2 cellular contexts compared by ENCODE assay signal in the genomic region with DNA sequence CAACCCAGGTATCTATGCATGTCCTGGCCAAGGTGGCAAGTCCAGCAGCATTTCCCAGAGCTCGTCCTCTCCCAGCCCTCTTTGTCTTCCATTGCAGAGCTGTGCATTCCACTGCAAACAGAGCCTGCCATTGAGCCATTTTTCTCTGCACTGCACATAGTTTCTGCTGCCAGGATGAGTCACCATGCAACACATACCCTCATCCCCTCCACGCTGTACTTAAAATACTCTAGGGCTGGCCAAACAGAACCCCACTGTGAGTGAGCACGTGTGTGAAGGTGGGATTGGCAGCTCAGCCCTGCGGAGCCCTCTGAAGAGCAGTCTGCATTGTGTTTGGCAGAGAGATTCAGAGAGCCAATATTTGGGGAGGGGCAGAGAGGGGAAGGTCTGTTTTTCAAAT.
A peak's percentile ranks its signal among the peaks of the same experiment; 100 is the strongest.
TF ChIP-seq lines count a peak whose summit lies in the region.

No MANE protein-coding gene starts in this region.

TF ChIP-seq in IMR-90, 13 proteins besides CTCF, POLR2A, EP300 and RAD21 (continued from another document):
- TF ChIP-seq, protein P1, sequence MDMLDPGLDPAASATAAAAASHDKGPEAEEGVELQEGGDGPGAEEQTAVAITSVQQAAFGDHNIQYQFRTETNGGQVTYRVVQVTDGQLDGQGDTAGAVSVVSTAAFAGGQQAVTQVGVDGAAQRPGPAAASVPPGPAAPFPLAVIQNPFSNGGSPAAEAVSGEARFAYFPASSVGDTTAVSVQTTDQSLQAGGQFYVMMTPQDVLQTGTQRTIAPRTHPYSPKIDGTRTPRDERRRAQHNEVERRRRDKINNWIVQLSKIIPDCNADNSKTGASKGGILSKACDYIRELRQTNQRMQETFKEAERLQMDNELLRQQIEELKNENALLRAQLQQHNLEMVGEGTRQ (IDR thresholded peaks at IDR 0.05; ENCODE audit: low read depth, low read length): no peak
- TF ChIP-seq MXI1 (IDR thresholded peaks at IDR 0.05; ENCODE audit: borderline replicate concordance, low read depth, low read length): 0 out of 2 replicates have a peak, but pooled peaks have one; percentile 48
- no peak for TF ChIP-seq CHD1 (IDR thresholded peaks at IDR 0.05; ENCODE audit: low read depth, low read length)
- no peak for TF ChIP-seq RCOR1 (IDR thresholded peaks at IDR 0.05; ENCODE audit: insufficient replicate concordance, low read length)
- TF ChIP-seq, protein P2, sequence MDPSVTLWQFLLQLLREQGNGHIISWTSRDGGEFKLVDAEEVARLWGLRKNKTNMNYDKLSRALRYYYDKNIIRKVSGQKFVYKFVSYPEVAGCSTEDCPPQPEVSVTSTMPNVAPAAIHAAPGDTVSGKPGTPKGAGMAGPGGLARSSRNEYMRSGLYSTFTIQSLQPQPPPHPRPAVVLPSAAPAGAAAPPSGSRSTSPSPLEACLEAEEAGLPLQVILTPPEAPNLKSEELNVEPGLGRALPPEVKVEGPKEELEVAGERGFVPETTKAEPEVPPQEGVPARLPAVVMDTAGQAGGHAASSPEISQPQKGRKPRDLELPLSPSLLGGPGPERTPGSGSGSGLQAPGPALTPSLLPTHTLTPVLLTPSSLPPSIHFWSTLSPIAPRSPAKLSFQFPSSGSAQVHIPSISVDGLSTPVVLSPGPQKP (IDR thresholded peaks at IDR 0.05; ENCODE audit: borderline replicate concordance, low read depth, low read length): no peak
- no peak for TF ChIP-seq NFE2L2 (IDR thresholded peaks at IDR 0.05; ENCODE audit: low read depth, low read length)
- peak; percentile 73 for TF ChIP-seq BHLHE40 (IDR thresholded peaks at IDR 0.05; ENCODE audit: low read depth, low read length)

TF ChIP-seq in SK-N-SH treated with all-trans-retinoic acid at 6 μM for 48 hours, 23 proteins besides CTCF, POLR2A, EP300 and RAD21 (continued from another document):
- TF ChIP-seq TCF4 (CRISPR knock-in tag; IDR thresholded peaks at IDR 0.05; ENCODE audit: borderline replicate concordance): no peak
- TF ChIP-seq, protein P3, sequence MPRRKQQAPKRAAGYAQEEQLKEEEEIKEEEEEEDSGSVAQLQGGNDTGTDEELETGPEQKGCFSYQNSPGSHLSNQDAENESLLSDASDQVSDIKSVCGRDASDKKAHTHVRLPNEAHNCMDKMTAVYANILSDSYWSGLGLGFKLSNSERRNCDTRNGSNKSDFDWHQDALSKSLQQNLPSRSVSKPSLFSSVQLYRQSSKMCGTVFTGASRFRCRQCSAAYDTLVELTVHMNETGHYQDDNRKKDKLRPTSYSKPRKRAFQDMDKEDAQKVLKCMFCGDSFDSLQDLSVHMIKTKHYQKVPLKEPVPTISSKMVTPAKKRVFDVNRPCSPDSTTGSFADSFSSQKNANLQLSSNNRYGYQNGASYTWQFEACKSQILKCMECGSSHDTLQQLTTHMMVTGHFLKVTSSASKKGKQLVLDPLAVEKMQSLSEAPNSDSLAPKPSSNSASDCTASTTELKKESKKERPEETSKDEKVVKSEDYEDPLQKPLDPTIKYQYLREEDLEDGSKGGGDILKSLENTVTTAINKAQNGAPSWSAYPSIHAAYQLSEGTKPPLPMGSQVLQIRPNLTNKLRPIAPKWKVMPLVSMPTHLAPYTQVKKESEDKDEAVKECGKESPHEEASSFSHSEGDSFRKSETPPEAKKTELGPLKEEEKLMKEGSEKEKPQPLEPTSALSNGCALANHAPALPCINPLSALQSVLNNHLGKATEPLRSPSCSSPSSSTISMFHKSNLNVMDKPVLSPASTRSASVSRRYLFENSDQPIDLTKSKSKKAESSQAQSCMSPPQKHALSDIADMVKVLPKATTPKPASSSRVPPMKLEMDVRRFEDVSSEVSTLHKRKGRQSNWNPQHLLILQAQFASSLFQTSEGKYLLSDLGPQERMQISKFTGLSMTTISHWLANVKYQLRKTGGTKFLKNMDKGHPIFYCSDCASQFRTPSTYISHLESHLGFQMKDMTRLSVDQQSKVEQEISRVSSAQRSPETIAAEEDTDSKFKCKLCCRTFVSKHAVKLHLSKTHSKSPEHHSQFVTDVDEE (CRISPR knock-in tag; IDR thresholded peaks at IDR 0.05): no peak
- TF ChIP-seq ZNF8 (CRISPR knock-in tag; IDR thresholded peaks at IDR 0.05): no peak
- TF ChIP-seq CSDC2 (CRISPR knock-in tag; IDR thresholded peaks at IDR 0.05): no peak
- no peak for TF ChIP-seq ZNF70 (CRISPR knock-in tag; IDR thresholded peaks at IDR 0.05)
- no peak for TF ChIP-seq BACH2 (CRISPR knock-in tag; IDR thresholded peaks at IDR 0.05; ENCODE audit: borderline replicate concordance)
- no peak for TF ChIP-seq ISL1 (CRISPR knock-in tag; IDR thresholded peaks at IDR 0.05)
- no peak for TF ChIP-seq ZFP30 (CRISPR knock-in tag; IDR thresholded peaks at IDR 0.05)
- TF ChIP-seq ZFP3 (CRISPR knock-in tag; IDR thresholded peaks at IDR 0.05): no peak
- no peak for TF ChIP-seq GLIS3 (CRISPR knock-in tag; IDR thresholded peaks at IDR 0.05)
- TF ChIP-seq ZC3H10 (CRISPR knock-in tag; IDR thresholded peaks at IDR 0.05): no peak
- TF ChIP-seq ARNTL (CRISPR knock-in tag; IDR thresholded peaks at IDR 0.05; ENCODE audit: borderline replicate concordance, low read depth): no peak
- TF ChIP-seq, protein P4, sequence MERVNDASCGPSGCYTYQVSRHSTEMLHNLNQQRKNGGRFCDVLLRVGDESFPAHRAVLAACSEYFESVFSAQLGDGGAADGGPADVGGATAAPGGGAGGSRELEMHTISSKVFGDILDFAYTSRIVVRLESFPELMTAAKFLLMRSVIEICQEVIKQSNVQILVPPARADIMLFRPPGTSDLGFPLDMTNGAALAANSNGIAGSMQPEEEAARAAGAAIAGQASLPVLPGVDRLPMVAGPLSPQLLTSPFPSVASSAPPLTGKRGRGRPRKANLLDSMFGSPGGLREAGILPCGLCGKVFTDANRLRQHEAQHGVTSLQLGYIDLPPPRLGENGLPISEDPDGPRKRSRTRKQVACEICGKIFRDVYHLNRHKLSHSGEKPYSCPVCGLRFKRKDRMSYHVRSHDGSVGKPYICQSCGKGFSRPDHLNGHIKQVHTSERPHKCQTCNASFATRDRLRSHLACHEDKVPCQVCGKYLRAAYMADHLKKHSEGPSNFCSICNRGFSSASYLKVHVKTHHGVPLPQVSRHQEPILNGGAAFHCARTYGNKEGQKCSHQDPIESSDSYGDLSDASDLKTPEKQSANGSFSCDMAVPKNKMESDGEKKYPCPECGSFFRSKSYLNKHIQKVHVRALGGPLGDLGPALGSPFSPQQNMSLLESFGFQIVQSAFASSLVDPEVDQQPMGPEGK (CRISPR knock-in tag; IDR thresholded peaks at IDR 0.05; ENCODE audit: borderline replicate concordance): no peak
